ENCODE assay signal across 28 cellular contexts in genomic region chr1:3226191-3226590, GRCh38.
"Had no signal": no experiment of that assay in that cellular context is flagged by ENCODE, and none has a peak within 500 bp of the region (broad histone marks: within the 10 kb centered on the region; RNA-seq: fewer than 3 reads in every experiment).

No MANE protein-coding gene starts in this region.

- H3K4me1 Mint-ChIP-seq: immature natural killer cell; naive thymus-derived CD8-positive, alpha-beta T cell; stimulated activated effector memory CD8-positive, alpha-beta T cell treated with anti-CD3 and anti-CD28 coated beads, Interleukin-12 subunit alpha, Interleukin-12 subunit beta, amount 100 ng/mL, for 72 hours; stimulated activated naive CD8-positive, alpha-beta T cell treated with anti-CD3 and anti-CD28 coated beads, Interleukin-15, amount 100 ng/mL, for 72 hours had no signal

- H3K27ac Mint-ChIP-seq: immature natural killer cell; mesothelial cell of epicardium; nephron; progenitor cell of endocrine pancreas; stimulated activated effector memory CD8-positive, alpha-beta T cell treated with anti-CD3 and anti-CD28 coated beads, Interleukin-12 subunit alpha, Interleukin-12 subunit beta, amount 100 ng/mL, for 72 hours; stimulated activated naive CD8-positive, alpha-beta T cell treated with anti-CD3 and anti-CD28 coated beads, Interleukin-15, amount 100 ng/mL, for 72 hours had no signal

- H3K36me3 Mint-ChIP-seq: immature natural killer cell; mesothelial cell of epicardium; naive thymus-derived CD8-positive, alpha-beta T cell; stimulated activated effector memory CD8-positive, alpha-beta T cell treated with anti-CD3 and anti-CD28 coated beads, Interleukin-12 subunit alpha, Interleukin-12 subunit beta, amount 100 ng/mL, for 72 hours had no signal

- H3K9me3 ChIP-seq: left lung, ovary, thyroid gland, upper lobe of right lung had no signal

- DNase-seq: head of caudate nucleus; hypothalamus; immature natural killer cell; kidney; left colon; left lung; mesendoderm; naive thymus-derived CD8-positive, alpha-beta T cell; ovary; right cardiac atrium; stimulated activated CD4-positive, alpha-beta T cell treated with anti-CD3 and anti-CD28 coated beads, Interleukin-12 subunit alpha, Interleukin-12 subunit beta, amount 100 ng/mL, for 4 hours; stimulated activated CD4-positive, alpha-beta T cell treated with anti-CD3 and anti-CD28 coated beads, Interleukin-15, amount 100 ng/mL, for 24 hours; stimulated activated CD4-positive, alpha-beta T cell treated with anti-CD3 and anti-CD28 coated beads, Interleukin-2, amount 100 ng/mL, for 24 hours; stimulated activated CD4-positive, alpha-beta T cell treated with anti-CD3 and anti-CD28 coated beads, Interleukin-4, amount 100 ng/mL, for 1 hour; stimulated activated naive CD4-positive, alpha-beta T cell treated with Interleukin-2 at 50 U/mL for 16 hours; stimulated activated naive CD8-positive, alpha-beta T cell treated with anti-CD3 and anti-CD28 coated beads, Interleukin-15, amount 100 ng/mL, for 72 hours; substantia nigra; thyroid gland; trophoblast cell; upper lobe of right lung had no signal

- H3K4me3 Mint-ChIP-seq: immature natural killer cell; mesothelial cell of epicardium; naive thymus-derived CD8-positive, alpha-beta T cell; nephron; neural crest cell; stimulated activated effector memory CD8-positive, alpha-beta T cell treated with anti-CD3 and anti-CD28 coated beads, Interleukin-12 subunit alpha, Interleukin-12 subunit beta, amount 100 ng/mL, for 72 hours; stimulated activated naive CD8-positive, alpha-beta T cell treated with anti-CD3 and anti-CD28 coated beads, Interleukin-15, amount 100 ng/mL, for 72 hours had no signal

- H3K4me3 ChIP-seq: left lung, lung, ovary, skin epidermis, thyroid gland, upper lobe of right lung had no signal

- ATAC-seq: left colon; left lung; naive thymus-derived CD8-positive, alpha-beta T cell; right cardiac atrium; sciatic nerve; stimulated activated effector memory CD8-positive, alpha-beta T cell treated with anti-CD3 and anti-CD28 coated beads, Interleukin-12 subunit alpha, Interleukin-12 subunit beta, amount 100 ng/mL, for 72 hours; stimulated activated naive CD8-positive, alpha-beta T cell treated with anti-CD3 and anti-CD28 coated beads, Interleukin-15, amount 100 ng/mL, for 72 hours; upper lobe of right lung had no signal

- H3K9me3 Mint-ChIP-seq: immature natural killer cell; mesothelial cell of epicardium; naive thymus-derived CD8-positive, alpha-beta T cell; neural crest cell; stimulated activated effector memory CD8-positive, alpha-beta T cell treated with anti-CD3 and anti-CD28 coated beads, Interleukin-12 subunit alpha, Interleukin-12 subunit beta, amount 100 ng/mL, for 72 hours; stimulated activated naive CD8-positive, alpha-beta T cell treated with anti-CD3 and anti-CD28 coated beads, Interleukin-15, amount 100 ng/mL, for 72 hours had no signal

- H3K27ac ChIP-seq: left lung, ovary, skin epidermis, thyroid gland, upper lobe of right lung had no signal

- H3K27me3 ChIP-seq: ovary, thyroid gland had no signal

- H3K27me3 Mint-ChIP-seq: progenitor cell of endocrine pancreas had no signal

- H3K36me3 ChIP-seq: left lung, ovary, thyroid gland, upper lobe of right lung had no signal
